Comparison of ENCODE assay signal across 8 cellular contexts in genomic region chr3:184716652-184717607, GRCh38.
DNase-seq lines count a peak whose midpoint lies in the region; TF ChIP-seq lines count a peak whose summit lies in the region.

No MANE protein-coding gene starts in this region.

- no peaks in the 10 kb centered on the region for H4K20me1 ChIP-seq in BLaER1

- H3K27me3 ChIP-seq in BLaER1, result no peaks in the 10 kb centered on the region

- no peaks in the 10 kb centered on the region for H3K36me3 Mint-ChIP-seq in nephron progenitor cell (ENCODE audit: low read depth)

- H3K27ac Mint-ChIP-seq in nephron progenitor cell, result peak overlapping the region; percentile 98

- no peaks in the 10 kb centered on the region for H3K9me3 Mint-ChIP-seq in nephron progenitor cell

- no peak overlapping the region for H3K4me3 ChIP-seq in BLaER1

- peak overlapping the region; percentile 66 for H3K4me2 ChIP-seq in BLaER1

- no peaks in the 10 kb centered on the region for H3K36me3 ChIP-seq in BLaER1

- H3K4me1 Mint-ChIP-seq in nephron progenitor cell, result peaks cover 67% of the 10 kb centered on the region

- no peak for TF ChIP-seq CTCF in nephron progenitor cell (IDR thresholded peaks at IDR 0.05)

- no peaks in the 10 kb centered on the region for H3K9me3 ChIP-seq in BLaER1

- H3K4me1 ChIP-seq in BLaER1, result peaks cover 37% of the 10 kb centered on the region

- H3K4me3 Mint-ChIP-seq in nephron progenitor cell, result peak overlapping the region; percentile 62

- H3K9ac ChIP-seq in BLaER1, result no peak overlapping the region

- DNase-seq in NCI-H1105 (lab: John Stamatoyannopoulos, UW) (peak; percentile 79), nephron progenitor cell (peak; percentile 71), T1000 (lab: John Stamatoyannopoulos, UW) (no peak), NCI-H2029 treated with DMSO at 0.1 percent for 48 hours (lab: John Stamatoyannopoulos, UW) (no peak)
- no peak for DNase-seq in stimulated activated naive CD4-positive, alpha-beta T cell (lab: John Stamatoyannopoulos, UW)
- no peak for DNase-seq in activated CD4-positive, CD25-positive, alpha-beta regulatory T cell (lab: John Stamatoyannopoulos, UW)

- peaks cover 6% of the 10 kb centered on the region for H3K27me3 Mint-ChIP-seq in nephron progenitor cell (ENCODE audit: low read depth, poor library complexity)

- H3K27ac ChIP-seq in BLaER1, result no peak overlapping the region; the same call in 1 of the 2 replicates
- H3K27ac ChIP-seq in cingulate gyrus (ENCODE audit: low read depth, low read length), result peak overlapping the region; percentile 65

Comparison
In these comparisons a context has a peak if more than half of its experiments do, and no peak if none do; other contexts are left out.
1. DNase-seq: peak in NCI-H1105 (single experiment) and nephron progenitor cell (single experiment); none in T1000 (single experiment), stimulated activated naive CD4-positive, alpha-beta T cell (0 of 6), activated CD4-positive, CD25-positive, alpha-beta regulatory T cell (0 of 4) and NCI-H2029 treated with DMSO at 0.1 percent for 48 hours (single experiment).